ENCODE assay signal across 1 cellular context in genomic region chr7:141014523-141015395, GRCh38.
TF ChIP-seq lines count a peak whose summit lies in the region.

Gene MRPS33 (minus strand): TSS chr7:141014952. CDS start chr7:141010633, 4,319 bp downstream.

TF ChIP-seq in K562, 482 proteins besides CTCF, POLR2A, EP300 and RAD21 (continued from another document and continues in another):
- TF ChIP-seq ELK3 (CRISPR knock-in tag; IDR thresholded peaks at IDR 0.05) (no peak), ZNF592 (IDR thresholded peaks at IDR 0.05) (peak; percentile 27; the same call in 1 of the 2 replicates), ZNF584 (CRISPR knock-in tag; IDR thresholded peaks at IDR 0.05; ENCODE audit: low read depth) (peak; percentile 3; the same call in 1 of the 2 replicates), MEIS2 (IDR thresholded peaks at IDR 0.05; ENCODE audit: partially characterized antibody) (peak; percentile 78), ATF1 (CRISPR knock-in tag; IDR thresholded peaks at IDR 0.05) (0 out of 2 replicates have a peak, but pooled peaks have one; percentile 28), ATF1 (tag; IDR thresholded peaks at IDR 0.05) (peak; percentile 97), ILK (tag; IDR thresholded peaks at IDR 0.05; ENCODE audit: borderline replicate concordance, low read depth) (no peak), ZNF583 (CRISPR knock-in tag; IDR thresholded peaks at IDR 0.05) (0 out of 2 replicates have a peak, but pooled peaks have one; percentile 71), ZNF407 (IDR thresholded peaks at IDR 0.05; ENCODE audit: low read depth) (peak; percentile 17; the same call in 1 of the 2 replicates), ZNF644 (tag; IDR thresholded peaks at IDR 0.05; ENCODE audit: low read depth) (peak; percentile 69; the same call in 1 of the 2 replicates), POLR2G (IDR thresholded peaks at IDR 0.05; ENCODE audit: low read depth, low read length) (peak; percentile 99), ZBTB11 (CRISPR knock-in tag; IDR thresholded peaks at IDR 0.05) (peak in 1 of 3 experiments; percentile 90; a peak in 2 of 6 replicates), HDAC1 (IDR thresholded peaks at IDR 0.05) (peak in 1 of 2 experiments; percentile 89; a peak in 2 of 4 replicates), RBM15 (IDR thresholded peaks at IDR 0.05; ENCODE audit: insufficient read depth, low read length) (no peak), MLX (CRISPR knock-in tag; conservative IDR thresholded peaks at IDR 0.05) (no peak), ZNF639 (CRISPR knock-in tag; conservative IDR thresholded peaks at IDR 0.05 in 1 of 2, IDR thresholded peaks at IDR 0.05 in 1 of 2) (peak in 1 of 2 experiments; percentile 91; a peak in 2 of 4 replicates), CBX3 (IDR thresholded peaks at IDR 0.05; ENCODE audit: borderline replicate concordance in 1 of 2, low read length in 2 of 2) (peak; percentile 20 to 96), ID3 (CRISPR knock-in tag; IDR thresholded peaks at IDR 0.05) (no peak), ID3 (tag; IDR thresholded peaks at IDR 0.05) (peak; percentile 86), CREBBP (IDR thresholded peaks at IDR 0.05; ENCODE audit: low read depth, low read length) (no peak), SMAD1 (IDR thresholded peaks at IDR 0.05; ENCODE audit: low read depth, low read length, partially characterized antibody) (peak; percentile 90), ZNF175 (CRISPR knock-in tag; IDR thresholded peaks at IDR 0.05; ENCODE audit: low read depth) (peak; percentile 67; the same call in 1 of the 2 replicates), MYC (IDR thresholded peaks at IDR 0.05; ENCODE audit: low read depth, low read length) (peak; percentile 99), MYC (CRISPR knock-in tag; IDR thresholded peaks at IDR 0.05; ENCODE audit: borderline replicate concordance, low read depth) (peak; percentile 94), ATF4 (CRISPR knock-in tag; IDR thresholded peaks at IDR 0.05) (no peak), TSC22D4 (tag; IDR thresholded peaks at IDR 0.05) (no peak), SIRT6 (IDR thresholded peaks at IDR 0.05; ENCODE audit: low read depth, low read length) (no peak), PCBP1 (IDR thresholded peaks at IDR 0.05; ENCODE audit: low read depth, low read length, poor library complexity, severe bottlenecking) (no peak), KLF13 (tag; IDR thresholded peaks at IDR 0.05; ENCODE audit: borderline replicate concordance, low read depth) (peak; percentile 11; the same call in 1 of the 2 replicates), FOXM1 (IDR thresholded peaks at IDR 0.05; ENCODE audit: low read depth) (peak; percentile 80), FOXM1 (CRISPR knock-in tag; IDR thresholded peaks at IDR 0.05; ENCODE audit: low read depth) (0 out of 2 replicates have a peak, but pooled peaks have one; percentile 72), ZBTB12 (CRISPR knock-in tag; IDR thresholded peaks at IDR 0.05) (peak; percentile 70), PTTG1 (tag; IDR thresholded peaks at IDR 0.05; ENCODE audit: low read depth) (no peak), POLR2H (tag; IDR thresholded peaks at IDR 0.05; ENCODE audit: low read depth) (peak; percentile 95), NFYB (IDR thresholded peaks at IDR 0.05; ENCODE audit: extremely low read depth, insufficient read length) (no peak), XRCC3 (IDR thresholded peaks at IDR 0.05) (no peak), HCFC1 (IDR thresholded peaks at IDR 0.05; ENCODE audit: low read depth, low read length) (peak; percentile 92), NFRKB (IDR thresholded peaks at IDR 0.05; ENCODE audit: low read depth) (peak; percentile 89)
